Comparison of ENCODE assay signal across 8 cellular contexts in genomic region chr3:197574396-197574981, GRCh38. TPM values are rescaled to one million over a fixed set of nuclear protein-coding genes. Genes with fewer than 3 reads are reported as not detected.
DNase-seq lines count a peak whose midpoint lies in the region; TF ChIP-seq lines count a peak whose summit lies in the region.
"Not testable (repeated sequence)": the region's sequence is repeated elsewhere in the genome, so short reads cannot be mapped to it uniquely, and the experiment has no call there.

No MANE protein-coding gene starts in this region.

- intact Hi-C loops in Caco-2 (cut with micrococcal nuclease; ENCODE audit: unreplicated experiment) = not testable (repeated sequence)

- peaks cover 18% of the 10 kb centered on the region for H3K9me3 ChIP-seq in Caco-2
- H3K9me3 ChIP-seq in HUES48 (ENCODE audit: control insufficient read depth, insufficient read depth, low read length) = peaks cover 13% of the 10 kb centered on the region
- H3K9me3 ChIP-seq in NT2/D1 (ENCODE audit: insufficient read depth, low read length) = peaks cover 32% of the 10 kb centered on the region; the same call in 1 of the 2 replicates
- H3K9me3 ChIP-seq in hepatocyte (ENCODE audit: low read depth); iPS-18a (ENCODE audit: control insufficient read depth, low read depth, low read length): not testable (repeated sequence)

- H4K8ac ChIP-seq in mesendoderm (ENCODE audit: low read depth, low read length) = not testable (repeated sequence)

- peak overlapping the region; percentile 78 for H2BK5ac ChIP-seq in mesendoderm (ENCODE audit: low read length)

- not testable (repeated sequence) for H3K9me3 Mint-ChIP-seq in Caco-2 (ENCODE audit: unreplicated experiment)
- H3K9me3 Mint-ChIP-seq in brain (peaks cover 16 to 21% (median 18%) of the 10 kb centered on the region in 5 experiments), progenitor cell of endocrine pancreas (ENCODE audit: low read depth) (peaks cover 17% of the 10 kb centered on the region)

- peak overlapping the region; percentile 73 for H3K56ac ChIP-seq in mesendoderm (ENCODE audit: low read length)

- not testable (repeated sequence) for H3K79me1 ChIP-seq in mesendoderm (ENCODE audit: low read length)

- H3K27me3 Mint-ChIP-seq in Caco-2 (ENCODE audit: insufficient read depth, unreplicated experiment); brain; progenitor cell of endocrine pancreas: not testable (repeated sequence)

- H3K4me1 Mint-ChIP-seq in Caco-2 (ENCODE audit: low read depth, unreplicated experiment) (peaks cover 29% of the 10 kb centered on the region), brain (peaks cover 11% of the 10 kb centered on the region), progenitor cell of endocrine pancreas (ENCODE audit: low read depth) (peaks cover 31% of the 10 kb centered on the region)

- H3K79me2 ChIP-seq in hepatocyte; mesendoderm (ENCODE audit: control insufficient read depth, insufficient read depth, low read length): not testable (repeated sequence)

- not testable (repeated sequence) for TF ChIP-seq CTCF in Caco-2 (IDR thresholded peaks at IDR 0.05; ENCODE audit: insufficient read depth in 1 of 2, low read depth in 1 of 2, low read length in 1 of 2, severe bottlenecking in 1 of 2, unreplicated experiment in 1 of 2); brain (conservative IDR thresholded peaks at IDR 0.05); hepatocyte (IDR thresholded peaks at IDR 0.05; ENCODE audit: poor library complexity); progenitor cell of endocrine pancreas (IDR thresholded peaks at IDR 0.05; ENCODE audit: unreplicated experiment)

- not testable (repeated sequence) for H3K4me3 Mint-ChIP-seq in Caco-2 (ENCODE audit: unreplicated experiment); brain; progenitor cell of endocrine pancreas (ENCODE audit: low read depth)

- H3K18ac ChIP-seq in mesendoderm (ENCODE audit: low read length) = not testable (repeated sequence)

- BruUV-seq in Caco-2 (replicated peaks; lab: Mats Ljungman, UMichigan) = not testable (repeated sequence)

- not testable (repeated sequence) for H3K9ac ChIP-seq in HUES48 (ENCODE audit: low read depth, low read length); NT2/D1 (ENCODE audit: insufficient read length, low read depth); iPS-18a (ENCODE audit: low read length); mesendoderm (ENCODE audit: low read length)

- not testable (repeated sequence) for H3K4ac ChIP-seq in mesendoderm (ENCODE audit: low read depth, low read length)

- H3K36me3 Mint-ChIP-seq in Caco-2 (ENCODE audit: insufficient read depth, unreplicated experiment) (peaks cover 11% of the 10 kb centered on the region), brain (peaks cover 32% of the 10 kb centered on the region)
- not testable (repeated sequence) for H3K36me3 Mint-ChIP-seq in progenitor cell of endocrine pancreas (ENCODE audit: insufficient read depth)

- H3K4me1 ChIP-seq in Caco-2 (peaks cover 59% of the 10 kb centered on the region), HUES48 (ENCODE audit: control insufficient read depth, insufficient read depth, low read length) (peaks cover 39% of the 10 kb centered on the region), NT2/D1 (ENCODE audit: insufficient read depth, insufficient read length) (peaks cover 13% of the 10 kb centered on the region), hepatocyte (ENCODE audit: insufficient read depth) (peaks cover 36% of the 10 kb centered on the region), iPS-18a (ENCODE audit: control insufficient read depth, low read depth, low read length) (peaks cover 52% of the 10 kb centered on the region), mesendoderm (ENCODE audit: control insufficient read depth, low read depth, low read length) (peaks cover 15% of the 10 kb centered on the region)

- not testable (repeated sequence) for H2BK15ac ChIP-seq in mesendoderm (replicated peaks; ENCODE audit: low read depth)

- H3K9me2 ChIP-seq in hepatocyte (replicated peaks; ENCODE audit: insufficient read depth) = not testable (repeated sequence)

- CTCF ChIA-PET in Caco-2 (lab: Charles Lee) = interaction anchor here (1.3 kb wide), 1 partner anchor 25 kb away, joined by 3 read pairs; no protein-coding TSS in a partner anchor

- WGBS in hepatocyte (ENCODE audit: low lambda C conversion rate, missing lambda C conversion rate) = 18% methylated on average over 4 of the region's 4 CpGs
- no CpG with 5 or more reads among the region's 4 CpGs for WGBS in mesendoderm (ENCODE audit: extremely low coverage, insufficient coverage, low lambda C conversion rate)

- H2AK5ac ChIP-seq in mesendoderm (ENCODE audit: low read length) = not testable (repeated sequence)

- not testable (repeated sequence) for H3K36me3 ChIP-seq in Caco-2 (ENCODE audit: control insufficient read depth, insufficient read depth, low read length); HUES48 (ENCODE audit: control insufficient read depth, insufficient read depth, low read length); NT2/D1 (ENCODE audit: insufficient read depth, insufficient read length, low read length); hepatocyte (replicated peaks; ENCODE audit: insufficient read depth, low read depth); iPS-18a (ENCODE audit: control insufficient read depth, low read depth, low read length); mesendoderm (ENCODE audit: control insufficient read depth, insufficient read depth, low read length)

- not testable (repeated sequence) for H3K4me3 ChIP-seq in Caco-2 (ENCODE audit: low read depth, low read length); NT2/D1 (ENCODE audit: insufficient read length, low read depth); hepatocyte; mesendoderm (ENCODE audit: low read length)
- peak overlapping the region; percentile 25; the same call in 1 of the 2 replicates for H3K4me3 ChIP-seq in HUES48 (ENCODE audit: low read depth, low read length)
- H3K4me3 ChIP-seq in iPS-18a (ENCODE audit: low read length) = peak overlapping the region; percentile 45

- not testable (repeated sequence) for H3K23ac ChIP-seq in mesendoderm (ENCODE audit: low read length)

- not testable (repeated sequence) for DNase-seq in Caco-2; hepatocyte (ENCODE audit: low spot score); progenitor cell of endocrine pancreas (ENCODE audit: low spot score, unreplicated experiment)
- DNase-seq in NT2/D1 (ENCODE audit: low read depth, low spot score) (peak; percentile 20), mesendoderm (peak; percentile 63)

- H2BK120ac ChIP-seq in mesendoderm (ENCODE audit: low read depth, low read length) = not testable (repeated sequence)

- H3K27ac ChIP-seq in HUES48 (ENCODE audit: low read depth, low read length) = peak overlapping the region; percentile 85
- peak overlapping the region; percentile 71 for H3K27ac ChIP-seq in hepatocyte
- H3K27ac ChIP-seq in iPS-18a (ENCODE audit: low read length) = peak overlapping the region; percentile 48
- peak overlapping the region; percentile 83 for H3K27ac ChIP-seq in mesendoderm (ENCODE audit: low read depth, low read length)

- H3K4me2 ChIP-seq in hepatocyte (peak overlapping the region; percentile 65), mesendoderm (ENCODE audit: low read length) (peak overlapping the region; percentile 14)

- not testable (repeated sequence) for H3K27me3 ChIP-seq in Caco-2 (replicated peaks; ENCODE audit: control insufficient read depth, insufficient read depth, low read length); HUES48 (ENCODE audit: control insufficient read depth, insufficient read depth, low read length); NT2/D1 (ENCODE audit: insufficient read depth, insufficient read length); hepatocyte; iPS-18a (ENCODE audit: control insufficient read depth, insufficient read depth, low read length); mesendoderm (ENCODE audit: insufficient read depth, low read length, poor library complexity)

- H4K20me1 ChIP-seq in hepatocyte (ENCODE audit: insufficient read depth, poor library complexity, severe bottlenecking) = not testable (repeated sequence)

- H4K5ac ChIP-seq in mesendoderm (ENCODE audit: low read length) = not testable (repeated sequence)

- H2AFZ ChIP-seq in hepatocyte = not testable (repeated sequence)

- H3K27ac Mint-ChIP-seq in Caco-2 (ENCODE audit: unreplicated experiment) = peak overlapping the region; percentile 42
- H3K27ac Mint-ChIP-seq in brain = peak overlapping the region in 3 of 5 experiments; percentile 9 to 39 (median 24)
- peak overlapping the region; percentile 14 for H3K27ac Mint-ChIP-seq in progenitor cell of endocrine pancreas

- POLR2A ChIA-PET in Caco-2 (lab: Charles Lee) = not testable (repeated sequence)

RNA-seq across cellular contexts. Expression of gene BDH1, which starts 18.7 kb away (rescaled TPM):
- 41.8 and 43.8 TPM in 2 replicates for total RNA-seq in Caco-2 (2022)
- polyA plus RNA-seq in brain (ENCODE audit: insufficient read depth, low read depth, low replicate concordance) = 43.2 TPM
- 62.9 and 64.2 TPM in 2 replicates for total RNA-seq in hepatocyte
- polyA plus RNA-seq in hepatocyte = 40.3 and 61.8 TPM in 2 replicates
- 7.9 TPM for polyA plus RNA-seq in mesendoderm (2013, experiment 1 of 2)
- 8.5 TPM for polyA plus RNA-seq in mesendoderm (2013, experiment 2 of 2)
- total RNA-seq in progenitor cell of endocrine pancreas = 41.9 and 42.8 TPM in 2 replicates
